ENCODE assay signal across 8 cellular contexts in genomic region chr6:56699066-56699654, GRCh38. TPM values are rescaled to one million over a fixed set of nuclear protein-coding genes. Genes with fewer than 3 reads are reported as not detected.
DNase-seq lines count a peak whose midpoint lies in the region; ATAC-seq, FAIRE-seq and TF ChIP-seq lines count a peak whose summit lies in the region.

No MANE protein-coding gene starts in this region.

- H3K27me3 ChIP-seq in DND-41 (ENCODE audit: insufficient read depth, low read length, poor library complexity): no peaks in the 10 kb centered on the region

- no peaks in the 10 kb centered on the region for H4K20me1 ChIP-seq in DND-41 (ENCODE audit: insufficient read depth, low read length)

- ATAC-seq in DND-41 (ENCODE audit: insufficient read depth, low read depth) (peak; percentile 49; the same call in 1 of the 3 replicates), HG02840 (IDR thresholded peaks at IDR 0.05; ENCODE audit: low FRiP score, unreplicated experiment) (no peak)
- ATAC-seq in stimulated activated naive CD8-positive, alpha-beta T cell treated with anti-CD3 and anti-CD28 coated beads, Interleukin-15, Interleukin-2, amounts not matched to agents 100 U/mL and 50 U/mL, for 24 hours: no peak

- H3K9ac ChIP-seq in DND-41 (ENCODE audit: low read depth, low read length) (no peak overlapping the region), kidney (ENCODE audit: low read length in 2 of 2) (no peak overlapping the region)

- H3K4me1 ChIP-seq in DND-41 (ENCODE audit: insufficient read depth, low read length) (no peaks in the 10 kb centered on the region), kidney (ENCODE audit: control insufficient read depth in 1 of 2, insufficient read depth in 1 of 2, low read depth in 1 of 2, low read length in 2 of 2) (no peaks in the 10 kb centered on the region)

- H3K27ac ChIP-seq in DND-41 (ENCODE audit: low read length) (no peak overlapping the region), kidney (ENCODE audit: low read depth in 2 of 2, low read length in 2 of 2) (no peak overlapping the region)

- H3K36me3 ChIP-seq in DND-41 (ENCODE audit: insufficient read depth, low read length): no peaks in the 10 kb centered on the region
- H3K36me3 ChIP-seq in kidney (ENCODE audit: control insufficient read depth in 1 of 2, insufficient read depth in 2 of 2, low read length in 2 of 2): no peaks in the 10 kb centered on the region

- no peaks in the 10 kb centered on the region for H3K9me3 ChIP-seq in DND-41 (ENCODE audit: insufficient read depth, low read length, severe bottlenecking)
- no peaks in the 10 kb centered on the region for H3K9me3 ChIP-seq in kidney (ENCODE audit: control insufficient read depth in 1 of 2, low read length in 2 of 2)

- H3K4me2 ChIP-seq in DND-41 (ENCODE audit: insufficient read depth, low read length): no peak overlapping the region

- peak; percentile 96 for FAIRE-seq in kidney (lab: Jason Lieb, UNC)

- intact Hi-C loops in kidney (cut with DNase I): loop anchor here (10.0 kb wide), 1 partner anchor 64 kb away; no protein-coding TSS in a partner anchor

- H3K79me2 ChIP-seq in DND-41 (ENCODE audit: insufficient read depth, low read length): no peaks in the 10 kb centered on the region

- peak; percentile 67 for TF ChIP-seq CTCF in DND-41 (IDR thresholded peaks at IDR 0.05; ENCODE audit: borderline replicate concordance, extremely low read depth, low read length, poor library complexity, severe bottlenecking)
- TF ChIP-seq CTCF in WI38 (IDR thresholded peaks at IDR 0.05; ENCODE audit: low read depth, low read length): peak; percentile 16; the same call in 1 of the 2 replicates
- peak; percentile 49 for TF ChIP-seq CTCF in kidney (IDR thresholded peaks at IDR 0.05; ENCODE audit: borderline replicate concordance, extremely low read depth, insufficient read depth)

- DNase-seq in DND-41 (no peak), LoVo (ENCODE audit: low spot score) (peak; percentile 50), kidney (no peak), activated gamma-delta T cell (lab: John Stamatoyannopoulos, UW) (no peak)
- no peak for DNase-seq in activated T-cell treated with anti-CD3 and anti-CD28 coated beads, Interleukin-2, amount 50 U/mL, for 1 hour
- DNase-seq in stimulated activated naive CD8-positive, alpha-beta T cell treated with anti-CD3 and anti-CD28 coated beads, Interleukin-15, Interleukin-2, amounts not matched to agents 100 U/mL and 50 U/mL, for 24 hours: no peak

- H3K4me3 ChIP-seq in DND-41 (ENCODE audit: low read depth in 1 of 2, low read length in 2 of 2) (no peak overlapping the region), WI38 (ENCODE audit: low read depth, low read length) (no peak overlapping the region), kidney (ENCODE audit: low read length in 2 of 2) (no peak overlapping the region)

- no peak overlapping the region for H2AFZ ChIP-seq in DND-41 (ENCODE audit: low read depth, low read length)

RNA-seq across cellular contexts. Expression of gene DST, which starts 56.5 kb away (rescaled TPM):
- total RNA-seq in kidney: 259 TPM
- 68.2 TPM for polyA plus RNA-seq in kidney (ENCODE audit: insufficient read depth, low read depth, low replicate concordance)

Comparison
In these comparisons a context has a peak if more than half of its experiments do, and no peak if none do; other contexts are left out.
1. CTCF ChIP-seq: peak in every context shown above with its lines; median percentile 67 in DND-41; 49 in kidney; 16 in WI38.